Comparison of ENCODE assay signal across 36 cellular contexts in genomic region chr17:60713619-60714018, GRCh38.
"Had no signal": no experiment of that assay in that cellular context is flagged by ENCODE, and none has a peak within 500 bp of the region (broad histone marks: within the 10 kb centered on the region; RNA-seq: fewer than 3 reads in every experiment).

No MANE protein-coding gene starts in this region.

- H3K27me3 ChIP-seq: ascending aorta, cardiac muscle cell had no signal

- FAIRE-seq: bronchial epithelial cell, TTC549 had no signal

- ATAC-seq: activated CD8-positive, alpha-beta T cell treated with anti-CD3 and anti-CD28 coated beads for 36 hours; activated naive CD8-positive, alpha-beta T cell treated with anti-CD3 and anti-CD28 coated beads, Interleukin-2, amount 50 U/mL, for 24 hours; activated T-cell treated with anti-CD3 and anti-CD28 coated beads, Interleukin-2, amount 50 U/mL, for 4 hours; activated T-cell treated with anti-CD3 and anti-CD28 coated beads, Interleukin-2, amount 50 U/mL, for 72 hours; activated T-helper 17 cell treated with anti-CD3 and anti-CD28 coated beads, Interleukin-2, amount 50 U/mL, for 72 hours had no signal

- H3K4me3 ChIP-seq: ascending aorta, cardiac muscle cell had no signal

- H3K4me3 Mint-ChIP-seq: activated B cell treated with CpG ODN at 0.5 μM for 24 hours; activated CD4-positive, alpha-beta memory T cell treated with anti-CD3 and anti-CD28 coated beads for 36 hours; activated CD4-positive, alpha-beta T cell treated with anti-CD3 and anti-CD28 coated beads, Interleukin-2, amount 10 ng/mL, durations not matched to agents 24 days and 14 days; activated CD8-positive, alpha-beta T cell treated with anti-CD3 and anti-CD28 coated beads for 36 hours; activated naive CD4-positive, alpha-beta T cell treated with anti-CD3 and anti-CD28 coated beads, Interleukin-2, amount 10 ng/mL, durations not matched to agents 7 days and 5 days; activated naive CD4-positive, alpha-beta T cell treated with anti-CD3 and anti-CD28 coated beads, Interleukin-2, amount 50 U/mL, for 24 hours; activated naive CD8-positive, alpha-beta T cell; activated naive CD8-positive, alpha-beta T cell treated with anti-CD3 and anti-CD28 coated beads, Interleukin-2, amount 10 ng/mL, durations not matched to agents 7 days and 5 days; activated naive CD8-positive, alpha-beta T cell treated with anti-CD3 and anti-CD28 coated beads, Interleukin-2, amount 50 U/mL, for 24 hours; activated T-cell treated with anti-CD3 and anti-CD28 coated beads, Interleukin-2, amount 50 U/mL, for 4 hours; activated T-cell treated with anti-CD3 and anti-CD28 coated beads, Interleukin-2, amount 50 U/mL, for 72 hours; activated T-helper 1 cell treated with anti-CD3 and anti-CD28 coated beads, Interleukin-12 subunit alpha, Interleukin-12 subunit beta, Interleukin-2, Interleukin-4 antibody, amounts not matched to agents 30 ng/mL and 10 ng/mL and 1 ng/mL, durations not matched to agents 14 hours and 24 hours and 36 hours; activated T-helper 17 cell treated with anti-CD3 and anti-CD28 coated beads, Interleukin-2, amount 50 U/mL, for 72 hours; brain; central memory CD8-positive, alpha-beta T cell; T-helper 1 cell treated with Interleukin-12 subunit alpha and Interleukin-12 subunit beta and Interleukin-4 antibody, amounts not matched to agents 30 μg/mL and 1 μg/mL, for 36 hours had no signal

- H3K36me3 ChIP-seq: cardiac muscle cell had no signal

- H3K4me1 ChIP-seq: ascending aorta had no signal

- H3K36me3 Mint-ChIP-seq: activated CD4-positive, alpha-beta memory T cell treated with anti-CD3 and anti-CD28 coated beads for 36 hours had no signal

- H3K27ac Mint-ChIP-seq: activated B cell treated with CpG ODN at 0.5 μM for 24 hours; activated CD4-positive, alpha-beta memory T cell treated with anti-CD3 and anti-CD28 coated beads for 36 hours; activated CD4-positive, alpha-beta T cell treated with anti-CD3 and anti-CD28 coated beads, Interleukin-2, amount 10 ng/mL, durations not matched to agents 24 days and 14 days; activated CD8-positive, alpha-beta T cell treated with anti-CD3 and anti-CD28 coated beads for 36 hours; activated naive CD4-positive, alpha-beta T cell treated with anti-CD3 and anti-CD28 coated beads, Interleukin-2, amount 10 ng/mL, durations not matched to agents 7 days and 5 days; activated naive CD4-positive, alpha-beta T cell treated with anti-CD3 and anti-CD28 coated beads, Interleukin-2, amount 50 U/mL, for 24 hours; activated naive CD8-positive, alpha-beta T cell; activated naive CD8-positive, alpha-beta T cell treated with anti-CD3 and anti-CD28 coated beads, Interleukin-2, amount 10 ng/mL, durations not matched to agents 7 days and 5 days; activated naive CD8-positive, alpha-beta T cell treated with anti-CD3 and anti-CD28 coated beads, Interleukin-2, amount 50 U/mL, for 24 hours; activated T-cell treated with anti-CD3 and anti-CD28 coated beads, Interleukin-2, amount 50 U/mL, for 72 hours; activated T-helper 1 cell treated with anti-CD3 and anti-CD28 coated beads, Interleukin-12 subunit alpha, Interleukin-12 subunit beta, Interleukin-2, Interleukin-4 antibody, amounts not matched to agents 30 ng/mL and 10 ng/mL and 1 ng/mL, durations not matched to agents 14 hours and 24 hours and 36 hours; activated T-helper 17 cell treated with anti-CD3 and anti-CD28 coated beads, Interleukin-2, amount 50 U/mL, for 72 hours; brain; T-helper 1 cell treated with Interleukin-12 subunit alpha and Interleukin-12 subunit beta and Interleukin-4 antibody, amounts not matched to agents 30 μg/mL and 1 μg/mL, for 36 hours had no signal

- H3K9me3 ChIP-seq: ascending aorta had no signal

- H3K27me3 Mint-ChIP-seq: activated B cell treated with CpG ODN at 0.5 μM for 24 hours; activated CD4-positive, alpha-beta memory T cell treated with anti-CD3 and anti-CD28 coated beads for 36 hours; activated CD4-positive, alpha-beta T cell treated with anti-CD3 and anti-CD28 coated beads, Interleukin-2, amount 10 ng/mL, durations not matched to agents 24 days and 14 days; activated CD8-positive, alpha-beta T cell treated with anti-CD3 and anti-CD28 coated beads for 36 hours; activated naive CD4-positive, alpha-beta T cell treated with anti-CD3 and anti-CD28 coated beads, Interleukin-2, amount 10 ng/mL, durations not matched to agents 7 days and 5 days; activated naive CD4-positive, alpha-beta T cell treated with anti-CD3 and anti-CD28 coated beads, Interleukin-2, amount 50 U/mL, for 24 hours; activated naive CD8-positive, alpha-beta T cell; activated naive CD8-positive, alpha-beta T cell treated with anti-CD3 and anti-CD28 coated beads, Interleukin-2, amount 10 ng/mL, durations not matched to agents 7 days and 5 days; activated naive CD8-positive, alpha-beta T cell treated with anti-CD3 and anti-CD28 coated beads, Interleukin-2, amount 50 U/mL, for 24 hours; activated T-helper 17 cell treated with anti-CD3 and anti-CD28 coated beads, Interleukin-2, amount 50 U/mL, for 72 hours; brain; central memory CD8-positive, alpha-beta T cell had no signal

- H3K27ac ChIP-seq: ascending aorta, cardiac muscle cell, VCaP had no signal

- H3K4me1 Mint-ChIP-seq: activated B cell treated with CpG ODN at 0.5 μM for 24 hours; activated CD4-positive, alpha-beta T cell treated with anti-CD3 and anti-CD28 coated beads, Interleukin-2, amount 10 ng/mL, durations not matched to agents 24 days and 14 days; activated naive CD4-positive, alpha-beta T cell treated with anti-CD3 and anti-CD28 coated beads, Interleukin-2, amount 10 ng/mL, durations not matched to agents 7 days and 5 days; activated naive CD4-positive, alpha-beta T cell treated with anti-CD3 and anti-CD28 coated beads, Interleukin-2, amount 50 U/mL, for 24 hours; activated naive CD8-positive, alpha-beta T cell treated with anti-CD3 and anti-CD28 coated beads, Interleukin-2, amount 10 ng/mL, durations not matched to agents 7 days and 5 days; activated naive CD8-positive, alpha-beta T cell treated with anti-CD3 and anti-CD28 coated beads, Interleukin-2, amount 50 U/mL, for 24 hours; activated T-helper 17 cell treated with anti-CD3 and anti-CD28 coated beads, Interleukin-2, amount 50 U/mL, for 72 hours; brain had no signal

- DNase-seq: activated B cell treated with CpG ODN at 0.5 μM for 24 hours; activated CD4-positive, alpha-beta memory T cell treated with anti-CD3 and anti-CD28 coated beads for 36 hours; activated CD4-positive, alpha-beta T cell treated with anti-CD3 and anti-CD28 coated beads for 4 hours; activated CD4-positive, alpha-beta T cell treated with anti-CD3 and anti-CD28 coated beads, Interleukin-2, amount 10 ng/mL, durations not matched to agents 24 days and 14 days; activated CD4-positive, alpha-beta T cell treated with anti-CD3 and anti-CD28 coated beads, Interleukin-2, amount 50 U/mL, for 1 hour; activated CD4-positive, alpha-beta T cell treated with anti-CD3 and anti-CD28 coated beads, Interleukin-2, amount 50 U/mL, for 4 hours; activated CD4-positive, CD25-positive, alpha-beta regulatory T cell treated with anti-CD3 and anti-CD28 coated beads, Interleukin-2, amount 50 U/mL, for 72 hours; activated CD8-positive, alpha-beta memory T cell treated with anti-CD3 and anti-CD28 coated beads, Interleukin-2, amount 50 U/mL, for 4 hours; activated CD8-positive, alpha-beta T cell treated with anti-CD3 and anti-CD28 coated beads for 36 hours; activated effector memory CD4-positive, alpha-beta T cell treated with anti-CD3 and anti-CD28 coated beads, Interleukin-2, amount 50 U/mL, for 16 hours; activated gamma-delta T cell treated with Interleukin-2 at 50 U/mL for 16 hours; activated naive CD4-positive, alpha-beta T cell; activated naive CD4-positive, alpha-beta T cell treated with anti-CD3 and anti-CD28 coated beads, Interleukin-2, amount 10 ng/mL, durations not matched to agents 7 days and 5 days; activated naive CD8-positive, alpha-beta T cell treated with anti-CD3 and anti-CD28 coated beads, Interleukin-2, amount 10 ng/mL, durations not matched to agents 7 days and 5 days; activated naive CD8-positive, alpha-beta T cell treated with anti-CD3 and anti-CD28 coated beads, Interleukin-2, amount 50 U/mL, for 24 hours; activated T-cell treated with anti-CD3 and anti-CD28 coated beads for 4 hours; activated T-cell treated with anti-CD3 and anti-CD28 coated beads, Interleukin-2, amount 50 U/mL, for 1 hour; activated T-cell treated with anti-CD3 and anti-CD28 coated beads, Interleukin-2, amount 50 U/mL, for 4 hours; activated T-cell treated with anti-CD3 and anti-CD28 coated beads, Interleukin-2, amount 50 U/mL, for 72 hours; amygdala; anterior cingulate cortex; caudate nucleus; cerebellar nuclear complex; T-helper 1 cell had no signal
